Comparison of ENCODE assay signal across 30 cellular contexts in the genomic region with DNA sequence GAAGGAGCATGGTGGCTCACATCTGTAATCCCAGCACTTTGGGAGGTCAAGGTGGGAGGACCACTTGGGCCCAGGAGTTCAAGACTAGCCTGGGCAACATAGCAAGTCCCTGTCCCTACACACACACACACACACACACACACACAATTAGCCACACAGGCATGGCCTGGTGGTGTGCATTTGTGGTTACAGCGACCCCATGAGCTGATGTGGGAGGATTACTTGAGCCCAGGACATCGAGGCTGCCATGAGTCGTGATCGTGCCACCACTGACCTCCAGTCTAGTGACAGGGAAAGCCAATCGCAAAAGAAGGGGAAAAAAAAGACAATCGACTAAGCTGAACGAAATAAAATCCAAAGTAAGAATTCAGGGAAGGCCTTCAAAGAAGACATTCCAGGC.
"Had no signal": no experiment of that assay in that cellular context is flagged by ENCODE, and none has a peak within 500 bp of the region (broad histone marks: within the 10 kb centered on the region; RNA-seq: fewer than 3 reads in every experiment).

No MANE protein-coding gene starts in this region.

- H3K79me2 ChIP-seq: parathyroid adenoma had no signal

- H3K27me3 ChIP-seq: ovary, right lobe of liver, testis, transverse colon, upper lobe of left lung, vagina had no signal

- H3K4me3 Mint-ChIP-seq: naive thymus-derived CD4-positive, alpha-beta T cell; natural killer cell; nephron; stimulated activated memory B cell treated with anti-CD40 and anti-IgM and Interleukin-4, amounts not matched to agents 10 μg/mL and 1 μg/mL and 100 μg/mL, for 72 hours; stimulated activated naive CD8-positive, alpha-beta T cell treated with anti-CD3 and anti-CD28 coated beads, Interleukin-15, amount 100 ng/mL, for 72 hours had no signal

- H3K9me3 Mint-ChIP-seq: nephron had no signal

- H3K27ac Mint-ChIP-seq: naive thymus-derived CD4-positive, alpha-beta T cell; natural killer cell; nephron; progenitor cell of endocrine pancreas; stimulated activated memory B cell treated with anti-CD40 and anti-IgM and Interleukin-4, amounts not matched to agents 10 μg/mL and 1 μg/mL and 100 μg/mL, for 72 hours; stimulated activated naive CD8-positive, alpha-beta T cell treated with anti-CD3 and anti-CD28 coated beads, Interleukin-15, amount 100 ng/mL, for 72 hours had no signal

- H3K4me1 ChIP-seq: parathyroid adenoma, psoas muscle, sigmoid colon, suprapubic skin, testis, tibial artery, upper lobe of left lung, vagina had no signal

- FAIRE-seq: small intestine, urothelium cell line had no signal

- H3K4me1 Mint-ChIP-seq: naive thymus-derived CD4-positive, alpha-beta T cell; natural killer cell; nephron; stimulated activated memory B cell treated with anti-CD40 and anti-IgM and Interleukin-4, amounts not matched to agents 10 μg/mL and 1 μg/mL and 100 μg/mL, for 72 hours; stimulated activated naive CD8-positive, alpha-beta T cell treated with anti-CD3 and anti-CD28 coated beads, Interleukin-15, amount 100 ng/mL, for 72 hours had no signal

- H3K27ac ChIP-seq: ovary, parathyroid adenoma, psoas muscle, right lobe of liver, sigmoid colon, suprapubic skin, testis, tibial artery, transverse colon, upper lobe of left lung, vagina had no signal

- H3K4me3 ChIP-seq: ovary, psoas muscle, right lobe of liver, sigmoid colon, suprapubic skin, testis, tibial artery, transverse colon, upper lobe of left lung, vagina had no signal

- H3K9me3 ChIP-seq: ovary, psoas muscle, right lobe of liver, testis, tibial artery, transverse colon, vagina had no signal

- DNase-seq: naive thymus-derived CD4-positive, alpha-beta T cell; natural killer cell; occipital lobe; ovary; posterior cingulate gyrus; psoas muscle; right cardiac atrium; right lobe of liver; sigmoid colon; small intestine; stimulated activated CD4-positive, alpha-beta T cell treated with anti-CD3 and anti-CD28 coated beads, Interleukin-15, amount 100 ng/mL, for 24 hours; stimulated activated CD4-positive, alpha-beta T cell treated with anti-CD3 and anti-CD28 coated beads, Interleukin-2, amount 100 ng/mL, for 24 hours; stimulated activated CD4-positive, alpha-beta T cell treated with anti-CD3 and anti-CD28 coated beads, Interleukin-4, amount 100 ng/mL, for 1 hour; stimulated activated CD4-positive, alpha-beta T cell treated with anti-CD3 and anti-CD28 coated beads, Interleukin-4, amount 100 ng/mL, for 4 hours; stimulated activated CD8-positive, alpha-beta memory T cell treated with anti-CD3 and anti-CD28 coated beads, Interleukin-4, amount 100 ng/mL, for 48 hours; stimulated activated naive CD4-positive, alpha-beta T cell; stimulated activated naive CD8-positive, alpha-beta T cell treated with anti-CD3 and anti-CD28 coated beads, Interleukin-15, amount 100 ng/mL, for 72 hours; stimulated activated naive CD8-positive, alpha-beta T cell treated with anti-CD3 and anti-CD28 coated beads, Interleukin-15, Interleukin-2, amounts not matched to agents 100 U/mL and 50 U/mL, for 24 hours; substantia nigra; testis; tibial artery; transverse colon; upper lobe of left lung had no signal

- H3K9ac ChIP-seq: parathyroid adenoma had no signal

- H3K36me3 Mint-ChIP-seq: stimulated activated memory B cell treated with anti-CD40 and anti-IgM and Interleukin-4, amounts not matched to agents 10 μg/mL and 1 μg/mL and 100 μg/mL, for 72 hours had no signal

- H3K27me3 Mint-ChIP-seq: progenitor cell of endocrine pancreas; stimulated activated memory B cell treated with anti-CD40 and anti-IgM and Interleukin-4, amounts not matched to agents 10 μg/mL and 1 μg/mL and 100 μg/mL, for 72 hours had no signal

- H3K36me3 ChIP-seq: ovary, right lobe of liver, sigmoid colon, suprapubic skin, tibial artery, transverse colon, upper lobe of left lung, vagina had no signal

- ATAC-seq: naive thymus-derived CD4-positive, alpha-beta T cell; natural killer cell; psoas muscle; right cardiac atrium; right lobe of liver; stimulated activated memory B cell treated with anti-CD40 and anti-IgM and Interleukin-4, amounts not matched to agents 10 μg/mL and 1 μg/mL and 100 μg/mL, for 72 hours; stimulated activated naive CD8-positive, alpha-beta T cell treated with anti-CD3 and anti-CD28 coated beads, Interleukin-15, amount 100 ng/mL, for 72 hours; stimulated activated naive CD8-positive, alpha-beta T cell treated with anti-CD3 and anti-CD28 coated beads, Interleukin-15, Interleukin-2, amounts not matched to agents 100 U/mL and 50 U/mL, for 24 hours had no signal

- H2AFZ ChIP-seq: parathyroid adenoma had no signal
